ENCODE assay signal across 2 cellular contexts in the genomic region with DNA sequence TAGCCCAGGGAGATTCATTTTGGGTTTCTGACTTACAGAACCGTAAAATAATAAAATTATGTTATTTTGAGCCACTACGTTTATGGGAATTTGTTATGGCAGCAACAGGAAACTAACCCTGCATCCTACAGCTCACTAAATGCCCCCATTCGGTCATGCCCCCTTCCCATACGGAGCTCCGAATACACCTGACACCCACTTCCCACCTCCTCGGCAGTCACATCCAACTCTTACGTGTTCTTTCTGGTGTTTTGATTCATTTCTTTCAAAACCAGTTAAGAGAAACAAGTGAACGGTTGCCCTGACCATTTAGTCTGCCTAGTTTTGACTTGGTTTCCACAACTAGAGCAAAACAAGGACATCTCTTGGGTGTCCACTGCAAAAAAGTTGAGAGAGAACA.
TF ChIP-seq lines count a peak whose summit lies in the region.

No MANE protein-coding gene starts in this region.

TF ChIP-seq in GM23338, 12 proteins besides CTCF, POLR2A, EP300 and RAD21 (continued from another document):
- TF ChIP-seq, protein P1, sequence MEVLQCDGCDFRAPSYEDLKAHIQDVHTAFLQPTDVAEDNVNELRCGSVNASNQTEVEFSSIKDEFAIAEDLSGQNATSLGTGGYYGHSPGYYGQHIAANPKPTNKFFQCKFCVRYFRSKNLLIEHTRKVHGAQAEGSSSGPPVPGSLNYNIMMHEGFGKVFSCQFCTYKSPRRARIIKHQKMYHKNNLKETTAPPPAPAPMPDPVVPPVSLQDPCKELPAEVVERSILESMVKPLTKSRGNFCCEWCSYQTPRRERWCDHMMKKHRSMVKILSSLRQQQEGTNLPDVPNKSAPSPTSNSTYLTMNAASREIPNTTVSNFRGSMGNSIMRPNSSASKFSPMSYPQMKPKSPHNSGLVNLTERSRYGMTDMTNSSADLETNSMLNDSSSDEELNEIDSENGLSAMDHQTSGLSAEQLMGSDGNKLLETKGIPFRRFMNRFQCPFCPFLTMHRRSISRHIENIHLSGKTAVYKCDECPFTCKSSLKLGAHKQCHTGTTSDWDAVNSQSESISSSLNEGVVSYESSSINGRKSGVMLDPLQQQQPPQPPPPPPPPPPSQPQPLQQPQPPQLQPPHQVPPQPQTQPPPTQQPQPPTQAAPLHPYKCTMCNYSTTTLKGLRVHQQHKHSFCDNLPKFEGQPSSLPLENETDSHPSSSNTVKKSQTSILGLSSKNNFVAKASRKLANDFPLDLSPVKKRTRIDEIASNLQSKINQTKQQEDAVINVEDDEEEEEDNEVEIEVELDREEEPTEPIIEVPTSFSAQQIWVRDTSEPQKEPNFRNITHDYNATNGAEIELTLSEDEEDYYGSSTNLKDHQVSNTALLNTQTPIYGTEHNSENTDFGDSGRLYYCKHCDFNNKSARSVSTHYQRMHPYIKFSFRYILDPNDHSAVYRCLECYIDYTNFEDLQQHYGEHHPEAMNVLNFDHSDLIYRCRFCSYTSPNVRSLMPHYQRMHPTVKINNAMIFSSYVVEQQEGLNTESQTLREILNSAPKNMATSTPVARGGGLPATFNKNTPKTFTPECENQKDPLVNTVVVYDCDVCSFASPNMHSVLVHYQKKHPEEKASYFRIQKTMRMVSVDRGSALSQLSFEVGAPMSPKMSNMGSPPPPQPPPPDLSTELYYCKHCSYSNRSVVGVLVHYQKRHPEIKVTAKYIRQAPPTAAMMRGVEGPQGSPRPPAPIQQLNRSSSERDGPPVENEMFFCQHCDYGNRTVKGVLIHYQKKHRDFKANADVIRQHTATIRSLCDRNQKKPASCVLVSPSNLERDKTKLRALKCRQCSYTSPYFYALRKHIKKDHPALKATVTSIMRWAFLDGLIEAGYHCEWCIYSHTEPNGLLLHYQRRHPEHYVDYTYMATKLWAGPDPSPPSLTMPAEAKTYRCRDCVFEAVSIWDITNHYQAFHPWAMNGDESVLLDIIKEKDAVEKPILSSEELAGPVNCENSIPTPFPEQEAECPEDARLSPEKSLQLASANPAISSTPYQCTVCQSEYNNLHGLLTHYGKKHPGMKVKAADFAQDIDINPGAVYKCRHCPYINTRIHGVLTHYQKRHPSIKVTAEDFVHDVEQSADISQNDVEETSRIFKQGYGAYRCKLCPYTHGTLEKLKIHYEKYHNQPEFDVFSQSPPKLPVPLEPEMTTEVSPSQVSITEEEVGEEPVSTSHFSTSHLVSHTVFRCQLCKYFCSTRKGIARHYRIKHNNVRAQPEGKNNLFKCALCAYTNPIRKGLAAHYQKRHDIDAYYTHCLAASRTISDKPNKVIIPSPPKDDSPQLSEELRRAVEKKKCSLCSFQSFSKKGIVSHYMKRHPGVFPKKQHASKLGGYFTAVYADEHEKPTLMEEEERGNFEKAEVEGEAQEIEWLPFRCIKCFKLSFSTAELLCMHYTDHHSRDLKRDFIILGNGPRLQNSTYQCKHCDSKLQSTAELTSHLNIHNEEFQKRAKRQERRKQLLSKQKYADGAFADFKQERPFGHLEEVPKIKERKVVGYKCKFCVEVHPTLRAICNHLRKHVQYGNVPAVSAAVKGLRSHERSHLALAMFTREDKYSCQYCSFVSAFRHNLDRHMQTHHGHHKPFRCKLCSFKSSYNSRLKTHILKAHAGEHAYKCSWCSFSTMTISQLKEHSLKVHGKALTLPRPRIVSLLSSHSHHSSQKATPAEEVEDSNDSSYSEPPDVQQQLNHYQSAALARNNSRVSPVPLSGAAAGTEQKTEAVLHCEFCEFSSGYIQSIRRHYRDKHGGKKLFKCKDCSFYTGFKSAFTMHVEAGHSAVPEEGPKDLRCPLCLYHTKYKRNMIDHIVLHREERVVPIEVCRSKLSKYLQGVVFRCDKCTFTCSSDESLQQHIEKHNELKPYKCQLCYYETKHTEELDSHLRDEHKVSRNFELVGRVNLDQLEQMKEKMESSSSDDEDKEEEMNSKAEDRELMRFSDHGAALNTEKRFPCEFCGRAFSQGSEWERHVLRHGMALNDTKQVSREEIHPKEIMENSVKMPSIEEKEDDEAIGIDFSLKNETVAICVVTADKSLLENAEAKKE (CRISPR knock-in tag; IDR thresholded peaks at IDR 0.05): no peak
- TF ChIP-seq ZNF114 (CRISPR knock-in tag; IDR thresholded peaks at IDR 0.05): no peak
- TF ChIP-seq ETS1 (IDR thresholded peaks at IDR 0.05): no peak
- TF ChIP-seq NANOG (IDR thresholded peaks at IDR 0.05; ENCODE audit: borderline replicate concordance): no peak
- no peak for TF ChIP-seq REST (IDR thresholded peaks at IDR 0.05; ENCODE audit: unreplicated experiment)
- no peak for TF ChIP-seq POLR2AphosphoS5 (IDR thresholded peaks at IDR 0.05; ENCODE audit: low read depth)
- TF ChIP-seq EZH2 (IDR thresholded peaks at IDR 0.05; ENCODE audit: low read depth, unreplicated experiment): no peak
- TF ChIP-seq EZH2phosphoT487 (IDR thresholded peaks at IDR 0.05; ENCODE audit: unreplicated experiment): no peak
- TF ChIP-seq STAT1 (IDR thresholded peaks at IDR 0.05; ENCODE audit: unreplicated experiment): no peak

TF ChIP-seq in HEK293T, 16 proteins besides CTCF, POLR2A, EP300 and RAD21 (continued from another document):
- TF ChIP-seq PKNOX1 (IDR thresholded peaks at IDR 0.05): no peak
